7 cellular contexts compared by ENCODE assay signal in the genomic region with DNA sequence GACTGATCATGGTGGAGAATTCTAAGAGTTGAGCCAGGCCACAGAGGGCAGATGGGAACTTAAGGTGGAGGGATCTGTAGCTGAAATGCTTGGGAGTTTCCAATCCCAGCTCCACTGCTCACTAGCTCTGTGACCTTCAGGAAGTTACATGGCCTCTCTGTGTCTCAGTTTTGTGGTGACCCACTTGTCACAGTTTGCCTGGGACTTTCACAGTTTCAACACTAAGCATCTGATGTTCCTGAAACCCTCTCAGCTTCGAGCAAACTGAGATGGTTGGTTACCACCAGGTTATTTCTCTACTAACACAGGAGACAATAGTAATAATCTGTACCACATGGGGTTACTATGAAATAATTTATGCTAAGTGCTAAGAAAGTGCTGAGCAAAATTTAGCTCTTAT.
"Had no signal": no experiment of that assay in that cellular context is flagged by ENCODE, and none has a peak within 500 bp of the region (broad histone marks: within the 10 kb centered on the region; RNA-seq: fewer than 3 reads in every experiment).

No MANE protein-coding gene starts in this region.

- H3K4me3 ChIP-seq: K562 had no signal

- H3K9ac ChIP-seq: KMS-11 had no signal

- ATAC-seq: HepG2, K562 had no signal

- DNase-seq: IMR-90, KBM-7, KG1 had no signal

- H3K27ac ChIP-seq: HL-60, KMS-11 had no signal

- H3K4me2 ChIP-seq: KMS-11 had no signal
